Comparison of ENCODE assay signal across 26 cellular contexts in genomic region chr9:128588581-128589233, GRCh38. TPM values are rescaled to one million over a fixed set of nuclear protein-coding genes. Genes with fewer than 3 reads are reported as not detected.
A peak's percentile ranks its signal among the peaks of the same experiment; 100 is the strongest.
DNase-seq lines count a peak whose midpoint lies in the region; ATAC-seq and TF ChIP-seq lines count a peak whose summit lies in the region.
"Had no signal": no experiment of that assay in that cellular context is flagged by ENCODE, and none has a peak within 500 bp of the region (broad histone marks: within the 10 kb centered on the region; RNA-seq: fewer than 3 reads in every experiment).

No MANE protein-coding gene starts in this region.

- H3K9me3 Mint-ChIP-seq in activated CD4-positive, alpha-beta memory T cell treated with anti-CD3 and anti-CD28 coated beads for 36 hours: no peaks in the 10 kb centered on the region
- H3K9me3 Mint-ChIP-seq in activated CD4-positive, alpha-beta memory T cell treated with anti-CD3 and anti-CD28 coated beads, Interleukin-2, amount 10 ng/mL, durations not matched to agents 7 days and 5 days: no peaks in the 10 kb centered on the region
- H3K9me3 Mint-ChIP-seq in activated T-helper 17 cell treated with anti-CD3 and anti-CD28 coated beads, Interleukin-2, amount 50 U/mL, for 72 hours: no peaks in the 10 kb centered on the region
- no peaks in the 10 kb centered on the region for H3K9me3 Mint-ChIP-seq in naive thymus-derived CD8-positive, alpha-beta T cell
- H3K9me3 Mint-ChIP-seq: CD4-positive, CD25-positive, alpha-beta regulatory T cell; dendritic cell treated with granulocyte-macrophage colony-stimulating factor and Interleukin-4, amounts not matched to agents 40 ng/mL and 50 ng/mL, for 4 days; immature natural killer cell; nephron; stimulated activated memory B cell treated with anti-CD40 and anti-IgM and Interleukin-4, amounts not matched to agents 10 μg/mL and 1 μg/mL and 100 μg/mL, for 72 hours had no signal

- no peak overlapping the region for H3K4me3 ChIP-seq in HEK293 (ENCODE audit: low read depth, low read length)
- H3K4me3 ChIP-seq: MG63, mucosa of descending colon, pancreas, upper lobe of left lung had no signal

- H3K4me3 Mint-ChIP-seq in activated CD4-positive, alpha-beta memory T cell treated with anti-CD3 and anti-CD28 coated beads for 36 hours: no peak overlapping the region
- no peak overlapping the region for H3K4me3 Mint-ChIP-seq in activated CD4-positive, alpha-beta memory T cell treated with anti-CD3 and anti-CD28 coated beads, Interleukin-2, amount 10 ng/mL, durations not matched to agents 7 days and 5 days
- no peak overlapping the region for H3K4me3 Mint-ChIP-seq in activated T-helper 17 cell treated with anti-CD3 and anti-CD28 coated beads, Interleukin-2, amount 50 U/mL, for 72 hours
- H3K4me3 Mint-ChIP-seq in naive thymus-derived CD8-positive, alpha-beta T cell: peak overlapping the region in 1 of 10 donors; percentile 13
- H3K4me3 Mint-ChIP-seq: CD4-positive, CD25-positive, alpha-beta regulatory T cell; dendritic cell treated with granulocyte-macrophage colony-stimulating factor and Interleukin-4, amounts not matched to agents 40 ng/mL and 50 ng/mL, for 4 days; immature natural killer cell; nephron; stimulated activated memory B cell treated with anti-CD40 and anti-IgM and Interleukin-4, amounts not matched to agents 10 μg/mL and 1 μg/mL and 100 μg/mL, for 72 hours had no signal

- no peaks in the 10 kb centered on the region for H3K9me3 ChIP-seq in HEK293 (ENCODE audit: control insufficient read depth, insufficient read depth, low read depth, low read length)
- H3K9me3 ChIP-seq: MG63, mucosa of descending colon, pancreas, upper lobe of left lung had no signal

- TF ChIP-seq CTCF in HEK293 (tag by site-specific recombination; IDR thresholded peaks at IDR 0.05): no peak

- peak overlapping the region; percentile 46 for H3K27ac Mint-ChIP-seq in activated CD4-positive, alpha-beta memory T cell treated with anti-CD3 and anti-CD28 coated beads for 36 hours
- no peak overlapping the region for H3K27ac Mint-ChIP-seq in activated CD4-positive, alpha-beta memory T cell treated with anti-CD3 and anti-CD28 coated beads, Interleukin-2, amount 10 ng/mL, durations not matched to agents 7 days and 5 days
- H3K27ac Mint-ChIP-seq in activated T-helper 17 cell treated with anti-CD3 and anti-CD28 coated beads, Interleukin-2, amount 50 U/mL, for 72 hours: peak overlapping the region; percentile 15
- H3K27ac Mint-ChIP-seq in naive thymus-derived CD8-positive, alpha-beta T cell: peak overlapping the region in 7 of 10 donors; percentile 8 to 92 (median 49)
- H3K27ac Mint-ChIP-seq: CD4-positive, CD25-positive, alpha-beta regulatory T cell; dendritic cell treated with granulocyte-macrophage colony-stimulating factor and Interleukin-4, amounts not matched to agents 40 ng/mL and 50 ng/mL, for 4 days; immature natural killer cell; nephron; stimulated activated memory B cell treated with anti-CD40 and anti-IgM and Interleukin-4, amounts not matched to agents 10 μg/mL and 1 μg/mL and 100 μg/mL, for 72 hours had no signal

- no peak for ATAC-seq in activated T-helper 17 cell treated with anti-CD3 and anti-CD28 coated beads, Interleukin-2, amount 50 U/mL, for 72 hours (replicated peaks)
- ATAC-seq in naive thymus-derived CD8-positive, alpha-beta T cell: no peak
- ATAC-seq in HG02798 (IDR thresholded peaks at IDR 0.05; ENCODE audit: poor library complexity, unreplicated experiment) (no peak), HG02610 (IDR thresholded peaks at IDR 0.05; ENCODE audit: unreplicated experiment) (no peak)
- ATAC-seq: mucosa of descending colon; pancreas; stimulated activated memory B cell treated with anti-CD40 and anti-IgM and Interleukin-4, amounts not matched to agents 10 μg/mL and 1 μg/mL and 100 μg/mL, for 72 hours had no signal

- no peaks in the 10 kb centered on the region for H3K27me3 Mint-ChIP-seq in activated CD4-positive, alpha-beta memory T cell treated with anti-CD3 and anti-CD28 coated beads for 36 hours
- no peaks in the 10 kb centered on the region for H3K27me3 Mint-ChIP-seq in activated CD4-positive, alpha-beta memory T cell treated with anti-CD3 and anti-CD28 coated beads, Interleukin-2, amount 10 ng/mL, durations not matched to agents 7 days and 5 days
- H3K27me3 Mint-ChIP-seq in activated T-helper 17 cell treated with anti-CD3 and anti-CD28 coated beads, Interleukin-2, amount 50 U/mL, for 72 hours: no peaks in the 10 kb centered on the region
- no peaks in the 10 kb centered on the region for H3K27me3 Mint-ChIP-seq in naive thymus-derived CD8-positive, alpha-beta T cell
- H3K27me3 Mint-ChIP-seq: CD4-positive, CD25-positive, alpha-beta regulatory T cell; dendritic cell treated with granulocyte-macrophage colony-stimulating factor and Interleukin-4, amounts not matched to agents 40 ng/mL and 50 ng/mL, for 4 days; stimulated activated memory B cell treated with anti-CD40 and anti-IgM and Interleukin-4, amounts not matched to agents 10 μg/mL and 1 μg/mL and 100 μg/mL, for 72 hours had no signal

- DNase-seq in activated CD4-positive, alpha-beta memory T cell treated with anti-CD3 and anti-CD28 coated beads for 36 hours: no peak
- no peak for DNase-seq in activated CD4-positive, alpha-beta memory T cell treated with anti-CD3 and anti-CD28 coated beads, Interleukin-2, amount 10 ng/mL, durations not matched to agents 7 days and 5 days
- peak in 1 of 10 donors; percentile 3 for DNase-seq in naive thymus-derived CD8-positive, alpha-beta T cell
- no peak for DNase-seq in NCI-H187 (lab: John Stamatoyannopoulos, UW)
- DNase-seq: activated CD4-positive, CD25-positive, alpha-beta regulatory T cell; CD4-positive, CD25-positive, alpha-beta regulatory T cell; central memory CD4-positive, alpha-beta T cell; erythroblast; immature natural killer cell; KG1; mammary epithelial cell; MG63; mucosa of descending colon; NCI-H1105; NCI-H1930; NCI-H2171 treated with DMSO at 0.1 percent for 48 hours; NCI-H510A; pancreas; upper lobe of left lung had no signal

- intact Hi-C loops in activated CD4-positive, alpha-beta memory T cell treated with anti-CD3 and anti-CD28 coated beads for 36 hours (cut with micrococcal nuclease): no loop called here

- CTCF ChIA-PET in activated CD4-positive, alpha-beta memory T cell treated with anti-CD3 and anti-CD28 coated beads for 36 hours (lab: Charles Lee): interaction anchor here (0.7 kb wide), 1 partner anchor 10 kb away, joined by 3 read pairs; no protein-coding TSS in a partner anchor
- CTCF ChIA-PET in activated CD4-positive, alpha-beta memory T cell treated with anti-CD3 and anti-CD28 coated beads, Interleukin-2, amount 10 ng/mL, durations not matched to agents 7 days and 5 days (lab: Charles Lee): interaction anchor here (0.7 kb wide), 1 partner anchor 35 kb away, joined by 3 read pairs; no protein-coding TSS in a partner anchor
- CTCF ChIA-PET in HEK293 (lab: Yijun Ruan, JAX): interaction anchor here (0.6 kb wide), 1 partner anchor 133 kb away, joined by 3 read pairs; no protein-coding TSS in a partner anchor

- POLR2A ChIA-PET in activated CD4-positive, alpha-beta memory T cell treated with anti-CD3 and anti-CD28 coated beads for 36 hours (lab: Charles Lee): no interaction called here
- POLR2A ChIA-PET in activated CD4-positive, alpha-beta memory T cell treated with anti-CD3 and anti-CD28 coated beads, Interleukin-2, amount 10 ng/mL, durations not matched to agents 7 days and 5 days (lab: Charles Lee): interaction anchor here (1.2 to 1.3 kb wide), 2 partner anchors 9 to 38 kb away, joined by 4 read pairs; no protein-coding TSS in a partner anchor
- POLR2A ChIA-PET in HEK293 (lab: Yijun Ruan, JAX): interaction anchor here (0.6 to 1.3 kb wide), 2 partner anchors 35 to 102 kb away, joined by 3 read pairs; no protein-coding TSS in a partner anchor
- POLR2A ChIA-PET in naive thymus-derived CD8-positive, alpha-beta T cell (lab: Charles Lee): interaction anchor here (0.7 to 0.8 kb wide), 4 partner anchors 9 to 163 kb away, joined by 3 to 4 read pairs (median 3); partner anchors contain the start of gene SPTAN1

- no peaks in the 10 kb centered on the region for H3K4me1 ChIP-seq in HEK293 (ENCODE audit: control insufficient read depth, insufficient read depth, low read length)
- H3K4me1 ChIP-seq: pancreas, upper lobe of left lung had no signal

- no peak overlapping the region for H3K27ac ChIP-seq in HEK293 (ENCODE audit: extremely low read depth, low read depth, low read length)
- H3K27ac ChIP-seq: pancreas, upper lobe of left lung had no signal

- H3K36me3 ChIP-seq in HEK293 (ENCODE audit: control insufficient read depth in 2 of 2, insufficient read depth in 1 of 2, low read length in 2 of 2): peaks cover 27 to 88% of the 10 kb centered on the region in 2 experiments; a peak in 2 of 3 replicates

- peaks cover 13% of the 10 kb centered on the region for H3K4me1 Mint-ChIP-seq in activated CD4-positive, alpha-beta memory T cell treated with anti-CD3 and anti-CD28 coated beads for 36 hours (ENCODE audit: low read depth)
- peaks cover 18% of the 10 kb centered on the region for H3K4me1 Mint-ChIP-seq in activated CD4-positive, alpha-beta memory T cell treated with anti-CD3 and anti-CD28 coated beads, Interleukin-2, amount 10 ng/mL, durations not matched to agents 7 days and 5 days
- H3K4me1 Mint-ChIP-seq in activated T-helper 17 cell treated with anti-CD3 and anti-CD28 coated beads, Interleukin-2, amount 50 U/mL, for 72 hours: peaks cover 11% of the 10 kb centered on the region
- peaks cover 4 to 20% (median 8%) of the 10 kb centered on the region in 4 donors for H3K4me1 Mint-ChIP-seq in naive thymus-derived CD8-positive, alpha-beta T cell
- H3K4me1 Mint-ChIP-seq: immature natural killer cell; nephron; stimulated activated memory B cell treated with anti-CD40 and anti-IgM and Interleukin-4, amounts not matched to agents 10 μg/mL and 1 μg/mL and 100 μg/mL, for 72 hours had no signal

- peaks cover 60% of the 10 kb centered on the region for H3K36me3 Mint-ChIP-seq in activated CD4-positive, alpha-beta memory T cell treated with anti-CD3 and anti-CD28 coated beads for 36 hours
- H3K36me3 Mint-ChIP-seq in activated CD4-positive, alpha-beta memory T cell treated with anti-CD3 and anti-CD28 coated beads, Interleukin-2, amount 10 ng/mL, durations not matched to agents 7 days and 5 days (ENCODE audit: low read depth): peaks cover 79% of the 10 kb centered on the region
- peaks cover 100% of the 10 kb centered on the region for H3K36me3 Mint-ChIP-seq in activated T-helper 17 cell treated with anti-CD3 and anti-CD28 coated beads, Interleukin-2, amount 50 U/mL, for 72 hours (ENCODE audit: low read depth)
- peaks cover 5 to 98% (median 33%) of the 10 kb centered on the region in 3 donors for H3K36me3 Mint-ChIP-seq in naive thymus-derived CD8-positive, alpha-beta T cell

RNA-seq across cellular contexts. Expression of gene SPTAN1, which starts 36.3 kb away (rescaled TPM):
- total RNA-seq in activated CD4-positive, alpha-beta memory T cell treated with anti-CD3 and anti-CD28 coated beads for 36 hours: 100 to 1,000 TPM; 228 TPM
- 100 to 1,000 TPM; 313 to 321 TPM for total RNA-seq in activated CD4-positive, alpha-beta memory T cell treated with anti-CD3 and anti-CD28 coated beads, Interleukin-2, amount 10 ng/mL, durations not matched to agents 7 days and 5 days
- 100 to 1,000 TPM; 294 to 337 TPM for total RNA-seq in activated T-helper 17 cell treated with anti-CD3 and anti-CD28 coated beads, Interleukin-2, amount 50 U/mL, for 72 hours
- total RNA-seq in naive thymus-derived CD8-positive, alpha-beta T cell: 100 to 1,000 TPM; 395 to 402 TPM
- polyA plus RNA-seq in naive thymus-derived CD8-positive, alpha-beta T cell: 100 to 1,000 TPM in 1 of 3 donors, 10 to 100 TPM in 2; 38.2 to 117 (median 57.5) TPM
